In genomic region chr7:36152756-36153570, GRCh38 we compare ENCODE assay signal across 8 cellular contexts. TPM values are rescaled to one million over a fixed set of nuclear protein-coding genes. Genes with fewer than 3 reads are reported as not detected.
DNase-seq lines count a peak whose midpoint lies in the region; ATAC-seq, FAIRE-seq and TF ChIP-seq lines count a peak whose summit lies in the region.

Gene EEPD1, plus strand, starts transcription at chr7:36153254. Its CDS starts 1,071 bp downstream, at chr7:36154325.

- TF ChIP-seq POLR2A in H54 (IDR thresholded peaks at IDR 0.05; ENCODE audit: low read depth, low read length) (peak; percentile 86), Raji (IDR thresholded peaks at IDR 0.05; ENCODE audit: insufficient read depth, low read depth, low read length) (peak; percentile 76)

- no peak for TF ChIP-seq CTCF in natural killer cell (IDR thresholded peaks at IDR 0.05)

- peaks cover 5 to 17% of the 10 kb centered on the region in 2 donors for H3K4me1 Mint-ChIP-seq in natural killer cell

- no peaks in the 10 kb centered on the region for H3K36me3 Mint-ChIP-seq in natural killer cell

- no peaks in the 10 kb centered on the region for H3K9me3 Mint-ChIP-seq in natural killer cell

- intact Hi-C loops in natural killer cell (cut with micrococcal nuclease) = loop anchor here (5.0 kb wide), 1 partner anchor 1116 kb away; the partner anchor contains the start of gene DPY19L1

- peak within 1 kb of the TSS; percentile 88 for H3K4me3 Mint-ChIP-seq in natural killer cell

- H3K27ac Mint-ChIP-seq in natural killer cell = peak within 1 kb of the TSS; percentile 18 to 65

- peak; percentile 93 to 98 (median 93) for ATAC-seq in natural killer cell

- DNase-seq in EH (ENCODE audit: low read depth) (peak; percentile 99), H54 (ENCODE audit: insufficient read length, low spot score) (peak; percentile 99), LoVo (ENCODE audit: low spot score) (peak; percentile 100), fibroblast of peridontal ligament (ENCODE audit: extremely low read depth) (peak; percentile 98), natural killer cell (peak; percentile 98)
- DNase-seq in activated T-helper 9 cell treated with anti-CD3 and anti-CD28 coated beads, Interleukin-2, amount 50 U/mL, for 16 hours (ENCODE audit: low read depth) = peak; percentile 99
- DNase-seq in stimulated activated naive CD4-positive, alpha-beta T cell (lab: John Stamatoyannopoulos, UW) = peak; percentile 99 to 100 (median 100)

- FAIRE-seq in H54 (lab: Jason Lieb, UNC) = no peak

- H3K27me3 Mint-ChIP-seq in natural killer cell (ENCODE audit: low read depth in 2 of 2) = peaks cover 0 to 4% of the 10 kb centered on the region in 2 donors

RNA-seq across cellular contexts. Expression of gene EEPD1, which starts in this region (rescaled TPM):
- total RNA-seq in natural killer cell = 1 to 10 TPM in 2 of 3 donors, under 1 TPM in 1; 0.45 to 4.9 (median 1.4) TPM

Comparison
In these comparisons a context has a peak if more than half of its experiments do, and no peak if none do; other contexts are left out.
1. Peak in every context shown above with its lines: DNase-seq and ATAC-seq.